ENCODE assay signal across 18 cellular contexts in the genomic region with DNA sequence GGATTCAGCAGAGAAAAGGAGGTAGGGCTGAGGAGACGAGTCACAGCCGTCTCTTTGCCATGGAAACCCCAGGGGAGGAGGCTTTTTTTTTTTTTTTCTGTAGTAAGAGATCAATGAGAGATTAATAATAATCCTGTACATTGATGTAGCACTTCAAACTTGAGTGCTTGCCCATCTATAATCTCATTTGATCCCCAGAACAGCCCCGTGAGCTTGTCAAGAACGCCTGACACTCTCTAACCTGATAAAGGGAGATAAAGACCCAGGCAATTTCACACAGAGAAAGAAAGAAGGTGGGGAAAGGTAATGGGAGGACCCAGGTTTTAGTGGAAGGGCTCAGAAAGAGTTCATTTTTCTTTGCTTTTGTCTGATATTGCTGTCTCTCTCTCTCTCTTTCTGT.
DNase-seq lines count a peak whose midpoint lies in the region; ATAC-seq and TF ChIP-seq lines count a peak whose summit lies in the region.
"Had no signal": no experiment of that assay in that cellular context is flagged by ENCODE, and none has a peak within 500 bp of the region (broad histone marks: within the 10 kb centered on the region; RNA-seq: fewer than 3 reads in every experiment).

No MANE protein-coding gene starts in this region.

- no peaks in the 10 kb centered on the region for H3K27me3 ChIP-seq in hepatocyte
- H3K27me3 ChIP-seq: BLaER1 treated with 17β-estradiol and CSF1 and Interleukin-3, amounts not matched to agents 10 nM and 100 nM had no signal

- no peaks in the 10 kb centered on the region for H3K36me3 ChIP-seq in hepatocyte (replicated peaks; ENCODE audit: insufficient read depth, low read depth)
- H3K36me3 ChIP-seq: BLaER1 treated with 17β-estradiol and CSF1 and Interleukin-3, amounts not matched to agents 10 nM and 100 nM had no signal

- peaks cover 5 to 8% of the 10 kb centered on the region in 2 donors for H3K9me3 Mint-ChIP-seq in natural killer cell

- 18% methylated on average over 4 of the region's 4 CpGs for WGBS in hepatocyte (ENCODE audit: low lambda C conversion rate, missing lambda C conversion rate)

- no peaks in the 10 kb centered on the region for H3K4me1 Mint-ChIP-seq in natural killer cell
- H3K4me1 Mint-ChIP-seq: B cell had no signal

- no peak overlapping the region for H3K4me3 Mint-ChIP-seq in natural killer cell
- H3K4me3 Mint-ChIP-seq: B cell; CD4-positive, alpha-beta T cell; CD8-positive, alpha-beta T cell had no signal

- no peak overlapping the region for H3K27ac Mint-ChIP-seq in natural killer cell
- H3K27ac Mint-ChIP-seq: B cell; CD4-positive, alpha-beta T cell; CD8-positive, alpha-beta T cell had no signal

- no peak overlapping the region for H3K27ac ChIP-seq in hepatocyte
- H3K27ac ChIP-seq: 22Rv1; A549; BLaER1 treated with 17β-estradiol and CSF1 and Interleukin-3, amounts not matched to agents 10 nM and 100 nM; C4-2B had no signal

- no peaks in the 10 kb centered on the region for H3K9me3 ChIP-seq in hepatocyte (ENCODE audit: low read depth)

- H3K79me2 ChIP-seq in hepatocyte: no peaks in the 10 kb centered on the region

- no peaks in the 10 kb centered on the region for H4K20me1 ChIP-seq in hepatocyte (ENCODE audit: insufficient read depth, poor library complexity, severe bottlenecking)
- H4K20me1 ChIP-seq: BLaER1 treated with 17β-estradiol and CSF1 and Interleukin-3, amounts not matched to agents 10 nM and 100 nM had no signal

- peaks cover 6% of the 10 kb centered on the region for H3K36me3 Mint-ChIP-seq in natural killer cell
- H3K36me3 Mint-ChIP-seq: CD8-positive, alpha-beta T cell had no signal

- TF ChIP-seq CTCF in natural killer cell (IDR thresholded peaks at IDR 0.05): no peak
- TF ChIP-seq CTCF in hepatocyte (IDR thresholded peaks at IDR 0.05; ENCODE audit: poor library complexity): no peak

- H3K4me1 ChIP-seq in hepatocyte (ENCODE audit: insufficient read depth): no peaks in the 10 kb centered on the region
- H3K4me1 ChIP-seq: A549, Caco-2 had no signal

- no peak overlapping the region for H3K4me3 ChIP-seq in hepatocyte
- H3K4me3 ChIP-seq: A549; BLaER1 treated with 17β-estradiol and CSF1 and Interleukin-3, amounts not matched to agents 10 nM and 100 nM had no signal

- ATAC-seq in natural killer cell: no peak
- ATAC-seq: A549; CD8-positive, alpha-beta T cell had no signal

- H3K4me2 ChIP-seq in hepatocyte: no peak overlapping the region
- H3K4me2 ChIP-seq: A549; BLaER1 treated with 17β-estradiol and CSF1 and Interleukin-3, amounts not matched to agents 10 nM and 100 nM had no signal

- DNase-seq in NCI-H82 (lab: John Stamatoyannopoulos, UW): peak; percentile 3
- DNase-seq in NCI-H82 treated with DMSO at 0.1 percent for 48 hours (lab: John Stamatoyannopoulos, UW; ENCODE audit: unreplicated experiment): no peak
- DNase-seq in SK-N-DZ (ENCODE audit: low spot score): peak; percentile 84
- DNase-seq in mesenteric fat pad (ENCODE audit: low spot score): peak; percentile 14
- no peak for DNase-seq in natural killer cell
- DNase-seq in hepatocyte (ENCODE audit: low spot score): no peak
- DNase-seq: AML-193; Caco-2; Calu3; CD4-positive, alpha-beta T cell; CD8-positive, alpha-beta T cell; DMS79 treated with DMSO at 0.1 percent for 48 hours; GF-D8 had no signal

- H3K27me3 Mint-ChIP-seq in natural killer cell (ENCODE audit: low read depth in 2 of 2): peaks cover 0 to 7% of the 10 kb centered on the region in 2 donors

- H2AFZ ChIP-seq in hepatocyte: no peak overlapping the region

- no peaks in the 10 kb centered on the region for H3K9me2 ChIP-seq in hepatocyte (replicated peaks; ENCODE audit: insufficient read depth)

- intact Hi-C loops in natural killer cell (cut with micrococcal nuclease): no loop called here

Comparison
In these comparisons a context has a peak if more than half of its experiments do, and no peak if none do; other contexts are left out.
1. DNase-seq: peak in NCI-H82 (single experiment), SK-N-DZ (single experiment) and mesenteric fat pad (single experiment); none in NCI-H82 treated with DMSO at 0.1 percent for 48 hours (single experiment), natural killer cell (single experiment) and hepatocyte (single experiment).